In the genomic region with DNA sequence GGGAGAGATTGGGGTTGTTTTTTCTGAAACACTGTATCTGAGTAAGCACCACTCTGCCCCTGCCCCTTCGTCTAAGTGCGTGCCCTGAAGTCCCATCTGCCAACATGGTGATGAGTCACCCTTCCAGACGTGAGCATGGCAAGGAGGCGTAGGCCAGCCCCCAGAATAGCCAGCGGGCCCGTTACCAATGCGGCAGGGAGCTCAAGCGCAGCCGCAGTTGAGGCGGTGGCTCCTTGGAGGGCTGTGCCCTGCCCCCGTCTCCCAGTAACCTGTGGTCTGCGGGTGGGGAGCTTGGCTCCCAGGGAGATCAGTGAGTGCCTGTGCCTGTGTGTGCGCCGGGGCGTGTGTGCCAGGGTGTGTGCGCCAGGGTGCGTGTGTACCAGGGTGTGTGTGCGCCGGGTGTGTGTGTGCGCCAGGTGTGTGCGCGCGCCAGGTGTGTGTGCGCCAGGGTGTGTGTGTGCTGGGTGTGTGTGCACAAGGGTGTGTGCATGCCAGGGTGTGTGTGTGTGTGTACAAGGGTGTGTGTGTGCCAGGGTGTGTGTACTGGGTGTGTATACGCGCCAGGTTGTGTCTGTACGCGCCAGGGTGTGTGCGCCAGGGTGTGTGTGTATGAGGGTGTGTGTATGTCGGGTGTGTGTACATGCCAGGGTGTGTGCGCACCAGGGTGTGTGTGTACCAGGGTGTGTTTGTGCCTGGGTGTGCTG, we compare ENCODE assay signal across 9 cellular contexts.
A peak's percentile ranks its signal among the peaks of the same experiment; 100 is the strongest.
DNase-seq lines count a peak whose midpoint lies in the region; ATAC-seq and TF ChIP-seq lines count a peak whose summit lies in the region.
"Had no signal": no experiment of that assay in that cellular context is flagged by ENCODE, and none has a peak within 500 bp of the region (broad histone marks: within the 10 kb centered on the region; RNA-seq: fewer than 3 reads in every experiment).

No MANE protein-coding gene starts in this region.

- H4K20me1 ChIP-seq in Karpas-422 (ENCODE audit: insufficient read depth, low read depth, low read length), result no peaks in the 10 kb centered on the region

- no peaks in the 10 kb centered on the region for H3K9me2 ChIP-seq in Karpas-422 (replicated peaks; ENCODE audit: insufficient read depth, low read length)

- no peaks in the 10 kb centered on the region for H3K27me3 ChIP-seq in Karpas-422 (ENCODE audit: low read length)

- no peaks in the 10 kb centered on the region for H3K9me3 Mint-ChIP-seq in endothelial cell (ENCODE audit: unreplicated experiment)

- no peaks in the 10 kb centered on the region for H3K4me1 ChIP-seq in Karpas-422 (ENCODE audit: low read length)

- no peak overlapping the region for H3K4me2 ChIP-seq in Karpas-422 (ENCODE audit: low read depth, low read length, poor library complexity, severe bottlenecking)

- no peak overlapping the region for H2AFZ ChIP-seq in Karpas-422 (ENCODE audit: low read length)

- H3K27ac Mint-ChIP-seq in endothelial cell (ENCODE audit: unreplicated experiment), result no peak overlapping the region

- no peak for TF ChIP-seq CTCF in endothelial cell (IDR thresholded peaks at IDR 0.05; ENCODE audit: unreplicated experiment)

- H3K4me3 ChIP-seq in Karpas-422 (ENCODE audit: low read length), result no peak overlapping the region

- H3K4me3 Mint-ChIP-seq in endothelial cell (ENCODE audit: unreplicated experiment), result peak overlapping the region; percentile 31

- peak in 2 of 3 experiments; percentile 56 to 79 for DNase-seq in NCI-H1417 (lab: John Stamatoyannopoulos, UW)
- DNase-seq in NCI-H1417 treated with DMSO at 0.1 percent for 48 hours (lab: John Stamatoyannopoulos, UW), result no peak
- peak; percentile 72 for DNase-seq in activated CD4-positive, alpha-beta T cell treated with anti-CD3 and anti-CD28 coated beads for 48 hours
- no peak for DNase-seq in endothelial cell (ENCODE audit: low spot score)
- DNase-seq in stimulated activated CD8-positive, alpha-beta memory T cell treated with anti-CD3 and anti-CD28 coated beads, Interleukin-4, amount 100 ng/mL, for 4 hours (ENCODE audit: low read depth in 2 of 2, low spot score in 1 of 2), result peak; percentile 14 to 29
- DNase-seq in Karpas-422, result no peak

- H3K79me2 ChIP-seq in Karpas-422 (ENCODE audit: low read length), result no peaks in the 10 kb centered on the region

- peaks cover 3% of the 10 kb centered on the region for H3K4me1 Mint-ChIP-seq in endothelial cell (ENCODE audit: unreplicated experiment)

- peaks cover 10% of the 10 kb centered on the region for H3K27me3 Mint-ChIP-seq in endothelial cell (ENCODE audit: unreplicated experiment)

- H3K36me3 ChIP-seq in Karpas-422 (ENCODE audit: insufficient read depth, low read length), result no peaks in the 10 kb centered on the region

- no peak overlapping the region for H3K9ac ChIP-seq in Karpas-422 (ENCODE audit: low read length)

- ATAC-seq in HG03280 (IDR thresholded peaks at IDR 0.05; ENCODE audit: unreplicated experiment) (no peak), GM18517 (IDR thresholded peaks at IDR 0.05; ENCODE audit: unreplicated experiment) (no peak)

- no peak overlapping the region for H3K27ac ChIP-seq in Karpas-422 (ENCODE audit: low read length)
- H3K27ac ChIP-seq: 22Rv1 had no signal

- H3K36me3 Mint-ChIP-seq in endothelial cell (ENCODE audit: low read depth, unreplicated experiment), result peaks cover 31% of the 10 kb centered on the region

- no peaks in the 10 kb centered on the region for H3K9me3 ChIP-seq in Karpas-422 (ENCODE audit: low read length)

Comparison
In these comparisons a context has a peak if more than half of its experiments do, and no peak if none do; other contexts are left out.
1. DNase-seq: peak in NCI-H1417 (2 of 3), activated CD4-positive, alpha-beta T cell treated with anti-CD3 and anti-CD28 coated beads for 48 hours (single experiment) and stimulated activated CD8-positive, alpha-beta memory T cell treated with anti-CD3 and anti-CD28 coated beads, Interleukin-4, amount 100 ng/mL, for 4 hours (2 of 2); none in NCI-H1417 treated with DMSO at 0.1 percent for 48 hours (single experiment), endothelial cell (single experiment) and Karpas-422 (single experiment).